Comparison of ENCODE assay signal across 8 cellular contexts in the genomic region with DNA sequence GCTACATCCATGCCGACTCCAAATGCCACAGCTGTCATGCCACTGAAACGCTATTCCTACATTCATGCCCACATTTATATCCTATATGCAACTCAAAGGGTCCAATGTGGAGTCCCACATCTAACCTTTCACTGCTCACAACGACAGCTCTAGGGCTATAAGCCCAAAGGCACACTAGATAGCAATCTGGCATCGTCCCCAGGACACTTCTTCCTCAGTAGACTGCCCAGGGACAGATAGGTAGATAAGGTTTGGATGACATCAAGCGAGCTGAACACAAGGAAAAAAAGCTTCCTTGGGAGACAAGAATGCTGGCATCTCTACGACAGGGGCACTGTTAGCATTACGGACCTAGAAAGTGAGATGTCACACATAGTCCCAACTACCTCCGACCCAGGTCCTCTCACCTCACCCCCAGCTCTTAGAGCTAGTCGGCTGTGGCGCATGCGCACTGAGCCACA. TPM values are rescaled to one million over a fixed set of nuclear protein-coding genes. Genes with fewer than 3 reads are reported as not detected.
DNase-seq lines count a peak whose midpoint lies in the region; ATAC-seq lines count a peak whose summit lies in the region.

No MANE protein-coding gene starts in this region.

- no peaks in the 10 kb centered on the region for H3K4me1 ChIP-seq in right cardiac atrium (ENCODE audit: control insufficient read depth, insufficient read depth, low read length)

- H3K4me3 Mint-ChIP-seq in activated T-helper 17 cell treated with anti-CD3 and anti-CD28 coated beads, Interleukin-2, amount 50 U/mL, for 72 hours, result peak overlapping the region; percentile 80

- H3K4me1 Mint-ChIP-seq in activated T-helper 17 cell treated with anti-CD3 and anti-CD28 coated beads, Interleukin-2, amount 50 U/mL, for 72 hours, result no peaks in the 10 kb centered on the region

- H3K27ac ChIP-seq in right cardiac atrium (ENCODE audit: low read length), result peak overlapping the region; percentile 91

- no peaks in the 10 kb centered on the region for H3K9me3 Mint-ChIP-seq in activated T-helper 17 cell treated with anti-CD3 and anti-CD28 coated beads, Interleukin-2, amount 50 U/mL, for 72 hours

- DNase-seq in stimulated activated CD4-positive, alpha-beta T cell treated with anti-CD3 and anti-CD28 coated beads, Interleukin-15, amount 100 ng/mL, for 1 hour (ENCODE audit: low read depth in 1 of 2, low spot score in 1 of 2), result peak; percentile 19 to 48
- no peak for DNase-seq in stimulated activated CD4-positive, alpha-beta T cell treated with anti-CD3 and anti-CD28 coated beads, Interleukin-4, amount 100 ng/mL, for 24 hours
- no peak for DNase-seq in right cardiac atrium
- DNase-seq in stimulated activated CD4-positive, alpha-beta T cell treated with anti-CD3 and anti-CD28 coated beads, Interleukin-4, amount 100 ng/mL, for 1 hour, result peak; percentile 65
- DNase-seq in RKO (ENCODE audit: low spot score), result no peak

- no peaks in the 10 kb centered on the region for H3K9me3 ChIP-seq in right cardiac atrium (ENCODE audit: control insufficient read depth, low read length)

- intact Hi-C loops in right cardiac atrium (cut with DNase I), result no loop called here

- H3K27me3 ChIP-seq in right cardiac atrium (ENCODE audit: control insufficient read depth, insufficient read depth), result no peaks in the 10 kb centered on the region

- peaks cover 4% of the 10 kb centered on the region for H3K27me3 Mint-ChIP-seq in activated T-helper 17 cell treated with anti-CD3 and anti-CD28 coated beads, Interleukin-2, amount 50 U/mL, for 72 hours

- no peaks in the 10 kb centered on the region for H3K36me3 Mint-ChIP-seq in activated T-helper 17 cell treated with anti-CD3 and anti-CD28 coated beads, Interleukin-2, amount 50 U/mL, for 72 hours (ENCODE audit: low read depth)

- H3K27ac Mint-ChIP-seq in activated T-helper 17 cell treated with anti-CD3 and anti-CD28 coated beads, Interleukin-2, amount 50 U/mL, for 72 hours, result no peak overlapping the region

- 16% methylated on average over 11 of the region's 11 CpGs for WGBS in right cardiac atrium

- ATAC-seq in HG03439 (IDR thresholded peaks at IDR 0.05; ENCODE audit: unreplicated experiment) (peak; percentile 11), right cardiac atrium (peak; percentile 27 to 40), GM18907 (IDR thresholded peaks at IDR 0.05; ENCODE audit: unreplicated experiment) (no peak)
- peak; percentile 17 for ATAC-seq in activated T-helper 17 cell treated with anti-CD3 and anti-CD28 coated beads, Interleukin-2, amount 50 U/mL, for 72 hours (replicated peaks)

- peak overlapping the region; percentile 89 for H3K4me3 ChIP-seq in right cardiac atrium (ENCODE audit: low read length)

RNA-seq across cellular contexts. Expression of a gene that starts 0.7 kb away (rescaled TPM):
- 1 to 10 TPM in 1 of 2 donors, under 1 TPM in 1; 0.86 to 1.3 TPM for total RNA-seq in activated T-helper 17 cell treated with anti-CD3 and anti-CD28 coated beads, Interleukin-2, amount 50 U/mL, for 72 hours
- 10 to 100 TPM; 18.2 to 28.3 (median 22.4) TPM for total RNA-seq in right cardiac atrium
- polyA plus RNA-seq in right cardiac atrium, result 11.5 TPM

RNA-seq across cellular contexts. Expression of a gene that starts 54.7 kb away (rescaled TPM):
- not detected for total RNA-seq in activated T-helper 17 cell treated with anti-CD3 and anti-CD28 coated beads, Interleukin-2, amount 50 U/mL, for 72 hours
- total RNA-seq in right cardiac atrium, result 10 to 100 TPM; 14.0 to 33.0 (median 27.4) TPM
- 25.9 TPM for polyA plus RNA-seq in right cardiac atrium

Comparison
In these comparisons a context has a peak if more than half of its experiments do, and no peak if none do; other contexts are left out.
1. DNase-seq: peak in stimulated activated CD4-positive, alpha-beta T cell treated with anti-CD3 and anti-CD28 coated beads, Interleukin-15, amount 100 ng/mL, for 1 hour (2 of 2) and stimulated activated CD4-positive, alpha-beta T cell treated with anti-CD3 and anti-CD28 coated beads, Interleukin-4, amount 100 ng/mL, for 1 hour (single experiment); none in stimulated activated CD4-positive, alpha-beta T cell treated with anti-CD3 and anti-CD28 coated beads, Interleukin-4, amount 100 ng/mL, for 24 hours (single experiment), right cardiac atrium (0 of 3) and RKO (single experiment).
2. RNA of a gene that starts 0.7 kb away (total RNA-seq): 18.2 to 28.3 TPM in right cardiac atrium; 0.86 to 1.3 TPM in activated T-helper 17 cell treated with anti-CD3 and anti-CD28 coated beads, Interleukin-2, amount 50 U/mL, for 72 hours; every median in the first group is over 4 times any median in the second.
3. RNA of a gene that starts 54.7 kb away (total RNA-seq): 14.0 to 33.0 TPM in right cardiac atrium; not detected in activated T-helper 17 cell treated with anti-CD3 and anti-CD28 coated beads, Interleukin-2, amount 50 U/mL, for 72 hours; every median in the first group is over 10 times any median in the second.